1 cellular context compared by ENCODE assay signal in genomic region chr1:156673387-156674121, GRCh38.
TF ChIP-seq lines count a peak whose summit lies in the region.

No MANE protein-coding gene starts in this region.

TF ChIP-seq in H1, 55 proteins besides CTCF, POLR2A, EP300 and RAD21:
- TF ChIP-seq YY1 (IDR thresholded peaks at IDR 0.05; ENCODE audit: low read depth, low read length) (no peak), KDM4A (IDR thresholded peaks at IDR 0.05; ENCODE audit: low read depth, low read length, severe bottlenecking) (no peak), SRF (IDR thresholded peaks at IDR 0.05; ENCODE audit: low read depth, low read length) (no peak), FOSL1 (IDR thresholded peaks at IDR 0.05; ENCODE audit: insufficient read depth, low read depth, low read length) (no peak), POU5F1 (IDR thresholded peaks at IDR 0.05; ENCODE audit: low read depth, low read length) (peak; percentile 90), CBX8 (IDR thresholded peaks at IDR 0.05; ENCODE audit: borderline replicate concordance, low read depth, low read length) (no peak), JUN (IDR thresholded peaks at IDR 0.05; ENCODE audit: low read depth, low read length) (peak; percentile 99), SP4 (IDR thresholded peaks at IDR 0.05; ENCODE audit: low read length) (no peak), CHD2 (IDR thresholded peaks at IDR 0.05; ENCODE audit: low read length) (0 out of 2 replicates have a peak, but pooled peaks have one; percentile 22), ATF3 (IDR thresholded peaks at IDR 0.05; ENCODE audit: insufficient read depth, low read depth, low read length) (0 out of 2 replicates have a peak, but pooled peaks have one; percentile 36), TAF1 (IDR thresholded peaks at IDR 0.05; ENCODE audit: low read depth, low read length) (peak; percentile 53; the same call in 1 of the 2 replicates), ATF2 (IDR thresholded peaks at IDR 0.05; ENCODE audit: low read length) (peak; percentile 100), BCL11A (IDR thresholded peaks at IDR 0.05; ENCODE audit: low read depth in 2 of 2, low read length in 2 of 2) (peak in 1 of 2 experiments; percentile 29), MAFK (IDR thresholded peaks at IDR 0.05; ENCODE audit: low read depth, low read length) (no peak), TAF7 (optimal IDR thresholded peaks at IDR 0.05; ENCODE audit: borderline replicate concordance, low read depth, low read length) (no peak), EZH2 (IDR thresholded peaks at IDR 0.05; ENCODE audit: low read depth, low read length, severe bottlenecking) (no peak), RXRA (IDR thresholded peaks at IDR 0.05; ENCODE audit: insufficient read depth, low read depth, low read length) (0 out of 2 replicates have a peak, but pooled peaks have one; percentile 50), RNF2 (IDR thresholded peaks at IDR 0.05; ENCODE audit: borderline replicate concordance, low read depth, low read length, missing control alignments, poor library complexity, severe bottlenecking) (no peak), KDM1A (IDR thresholded peaks at IDR 0.05; ENCODE audit: borderline replicate concordance, low read length) (no peak), TBP (IDR thresholded peaks at IDR 0.05; ENCODE audit: low read depth, low read length) (no peak; the same call in 1 of the 2 replicates), E2F6 (IDR thresholded peaks at IDR 0.05) (0 out of 2 replicates have a peak, but pooled peaks have one; percentile 35), TCF12 (IDR thresholded peaks at IDR 0.05; ENCODE audit: low read depth, low read length) (peak; percentile 95), SUZ12 (IDR thresholded peaks at IDR 0.05; ENCODE audit: low read length) (no peak), JUND (IDR thresholded peaks at IDR 0.05; ENCODE audit: low read length) (peak; percentile 98), EGR1 (IDR thresholded peaks at IDR 0.05; ENCODE audit: borderline replicate concordance, low read depth, low read length) (peak; percentile 90; the same call in 1 of the 2 replicates), CHD7 (IDR thresholded peaks at IDR 0.05; ENCODE audit: insufficient replicate concordance, low read length) (no peak), CBX5 (IDR thresholded peaks at IDR 0.05; ENCODE audit: low read depth, low read length) (no peak), CTBP2 (IDR thresholded peaks at IDR 0.05; ENCODE audit: borderline replicate concordance, insufficient read depth, insufficient read length, low read length) (no peak), ZNF274 (IDR thresholded peaks at IDR 0.05; ENCODE audit: borderline replicate concordance, extremely low read depth, low read length) (no peak), PHF8 (conservative IDR thresholded peaks at IDR 0.05; ENCODE audit: low read depth, low read length) (no peak), CHD1 (IDR thresholded peaks at IDR 0.05; ENCODE audit: low read depth, low read length) (no peak), RBBP5 (IDR thresholded peaks at IDR 0.05; ENCODE audit: borderline replicate concordance, low read depth, low read length) (peak; percentile 63), BACH1 (IDR thresholded peaks at IDR 0.05; ENCODE audit: low read length) (0 out of 2 replicates have a peak, but pooled peaks have one; percentile 36), USF2 (IDR thresholded peaks at IDR 0.05; ENCODE audit: low read length) (0 out of 2 replicates have a peak, but pooled peaks have one; percentile 4), CREB1 (IDR thresholded peaks at IDR 0.05) (peak; percentile 71), MAX (IDR thresholded peaks at IDR 0.05) (peak; percentile 51; the same call in 1 of the 2 replicates), SIRT6 (IDR thresholded peaks at IDR 0.05; ENCODE audit: low read length) (no peak), HDAC2 (IDR thresholded peaks at IDR 0.05; ENCODE audit: borderline replicate concordance in 1 of 2, low read depth in 2 of 2, low read length in 2 of 2) (peak; percentile 15 to 77; a peak in 1 of 4 replicates), BRCA1 (IDR thresholded peaks at IDR 0.05; ENCODE audit: low read depth, low read length) (no peak), ASH2L (IDR thresholded peaks at IDR 0.05; ENCODE audit: low read length) (peak; percentile 61), HDAC6 (IDR thresholded peaks at IDR 0.05; ENCODE audit: low read depth, low read length) (no peak), CEBPB (IDR thresholded peaks at IDR 0.05; ENCODE audit: low read depth, low read length) (no peak; the same call in 1 of the 2 replicates), GTF2F1 (IDR thresholded peaks at IDR 0.05; ENCODE audit: borderline replicate concordance, low read depth, low read length) (0 out of 2 replicates have a peak, but pooled peaks have one; percentile 41), RFX5 (IDR thresholded peaks at IDR 0.05; ENCODE audit: borderline replicate concordance, low read depth, low read length) (no peak), GABPA (IDR thresholded peaks at IDR 0.05; ENCODE audit: borderline replicate concordance, insufficient read depth, low read length) (no peak), SAP30 (IDR thresholded peaks at IDR 0.05; ENCODE audit: insufficient read depth, insufficient replicate concordance, low read length) (peak; percentile 80), NANOG (IDR thresholded peaks at IDR 0.05; ENCODE audit: insufficient read depth, low read depth, low read length, poor library complexity, severe bottlenecking) (peak; percentile 64), SIX5 (IDR thresholded peaks at IDR 0.05; ENCODE audit: low read depth, low read length) (no peak), SP1 (IDR thresholded peaks at IDR 0.05; ENCODE audit: low read depth, low read length) (peak; percentile 78), TEAD4 (IDR thresholded peaks at IDR 0.05; ENCODE audit: low read depth, low read length) (peak; percentile 67), POLR2AphosphoS5 (IDR thresholded peaks at IDR 0.05; ENCODE audit: low read depth, low read length) (peak; percentile 94), SP2 (IDR thresholded peaks at IDR 0.05; ENCODE audit: low read length) (no peak), KDM5A (IDR thresholded peaks at IDR 0.05; ENCODE audit: low read length) (no peak), SIN3A (conservative IDR thresholded peaks at IDR 0.05 in 1 of 2, IDR thresholded peaks at IDR 0.05 in 1 of 2; ENCODE audit: low read depth in 1 of 2, low read length in 2 of 2) (peak; percentile 70 to 88; a peak in 2 of 4 replicates), NRF1 (IDR thresholded peaks at IDR 0.05; ENCODE audit: low read depth, low read length) (no peak)
TF ChIP-seq in H1: peak in this region for 26.
